ENCODE assay signal across 14 cellular contexts in genomic region chr3:1381647-1382036, GRCh38.
A peak's percentile ranks its signal among the peaks of the same experiment; 100 is the strongest.
DNase-seq lines count a peak whose midpoint lies in the region; ATAC-seq lines count a peak whose summit lies in the region.
"Had no signal": no experiment of that assay in that cellular context is flagged by ENCODE, and none has a peak within 500 bp of the region (broad histone marks: within the 10 kb centered on the region; RNA-seq: fewer than 3 reads in every experiment).

No MANE protein-coding gene starts in this region.

- ATAC-seq in GM18508 (IDR thresholded peaks at IDR 0.05; ENCODE audit: insufficient read depth, unreplicated experiment) (peak; percentile 22), GM21367 (IDR thresholded peaks at IDR 0.05; ENCODE audit: unreplicated experiment) (peak; percentile 42), HG02870 (IDR thresholded peaks at IDR 0.05; ENCODE audit: unreplicated experiment) (peak; percentile 33), HG03439 (IDR thresholded peaks at IDR 0.05; ENCODE audit: unreplicated experiment) (peak; percentile 41)

- in situ Hi-C loops in KBM-7 (cut with MboI; ENCODE audit: low pct_unique_long_range_greater_than_20kb, low sequenced_read_pairs) = no loop called here

- no peaks in the 10 kb centered on the region for H3K36me3 ChIP-seq in MG63

- H3K27me3 ChIP-seq in MG63 = no peaks in the 10 kb centered on the region

- H3K9me3 ChIP-seq in MG63 = no peaks in the 10 kb centered on the region

- DNase-seq in MG63 (no peak), NOMO-1 (lab: John Stamatoyannopoulos, UW; ENCODE audit: unreplicated experiment in 2 of 2) (no peak), DMS53 (lab: John Stamatoyannopoulos, UW) (no peak), KBM-7 (no peak)
- DNase-seq: activated CD4-positive, alpha-beta T cell treated with anti-CD3 and anti-CD28 coated beads, Interleukin-2, amount 50 U/mL, for 48 hours; effector memory CD4-positive, alpha-beta T cell; HFFc6; PC-9; stimulated activated CD4-positive, alpha-beta T cell treated with anti-CD3 and anti-CD28 coated beads, Interleukin-2, amount 100 ng/mL, for 24 hours; stimulated activated naive CD4-positive, alpha-beta T cell had no signal

- no peak overlapping the region for H3K4me3 ChIP-seq in MG63
- H3K4me3 ChIP-seq: PC-9 had no signal
